1 cellular context compared by ENCODE assay signal in genomic region chr5:119267958-119268386, GRCh38.
TF ChIP-seq lines count a peak whose summit lies in the region.

No MANE protein-coding gene starts in this region.

TF ChIP-seq in GM12878, 131 proteins besides CTCF, POLR2A, EP300 and RAD21 (continued from another document):
- TF ChIP-seq ZNF592 (IDR thresholded peaks at IDR 0.05), result no peak
- no peak for TF ChIP-seq FOXM1 (IDR thresholded peaks at IDR 0.05; ENCODE audit: low read depth, low read length)
- no peak for TF ChIP-seq CUX1 (IDR thresholded peaks at IDR 0.05; ENCODE audit: insufficient replicate concordance, low read depth, low read length)
- no peak for TF ChIP-seq SMAD1 (IDR thresholded peaks at IDR 0.05; ENCODE audit: low read depth, partially characterized antibody)
